Comparison of ENCODE assay signal across 1 cellular context in genomic region chr5:115545065-115545882, GRCh38.
TF ChIP-seq lines count a peak whose summit lies in the region.

No MANE protein-coding gene starts in this region.

TF ChIP-seq in K562, 482 proteins besides CTCF, POLR2A, EP300 and RAD21 (continued from another document and continues in another):
- TF ChIP-seq, protein P1, sequence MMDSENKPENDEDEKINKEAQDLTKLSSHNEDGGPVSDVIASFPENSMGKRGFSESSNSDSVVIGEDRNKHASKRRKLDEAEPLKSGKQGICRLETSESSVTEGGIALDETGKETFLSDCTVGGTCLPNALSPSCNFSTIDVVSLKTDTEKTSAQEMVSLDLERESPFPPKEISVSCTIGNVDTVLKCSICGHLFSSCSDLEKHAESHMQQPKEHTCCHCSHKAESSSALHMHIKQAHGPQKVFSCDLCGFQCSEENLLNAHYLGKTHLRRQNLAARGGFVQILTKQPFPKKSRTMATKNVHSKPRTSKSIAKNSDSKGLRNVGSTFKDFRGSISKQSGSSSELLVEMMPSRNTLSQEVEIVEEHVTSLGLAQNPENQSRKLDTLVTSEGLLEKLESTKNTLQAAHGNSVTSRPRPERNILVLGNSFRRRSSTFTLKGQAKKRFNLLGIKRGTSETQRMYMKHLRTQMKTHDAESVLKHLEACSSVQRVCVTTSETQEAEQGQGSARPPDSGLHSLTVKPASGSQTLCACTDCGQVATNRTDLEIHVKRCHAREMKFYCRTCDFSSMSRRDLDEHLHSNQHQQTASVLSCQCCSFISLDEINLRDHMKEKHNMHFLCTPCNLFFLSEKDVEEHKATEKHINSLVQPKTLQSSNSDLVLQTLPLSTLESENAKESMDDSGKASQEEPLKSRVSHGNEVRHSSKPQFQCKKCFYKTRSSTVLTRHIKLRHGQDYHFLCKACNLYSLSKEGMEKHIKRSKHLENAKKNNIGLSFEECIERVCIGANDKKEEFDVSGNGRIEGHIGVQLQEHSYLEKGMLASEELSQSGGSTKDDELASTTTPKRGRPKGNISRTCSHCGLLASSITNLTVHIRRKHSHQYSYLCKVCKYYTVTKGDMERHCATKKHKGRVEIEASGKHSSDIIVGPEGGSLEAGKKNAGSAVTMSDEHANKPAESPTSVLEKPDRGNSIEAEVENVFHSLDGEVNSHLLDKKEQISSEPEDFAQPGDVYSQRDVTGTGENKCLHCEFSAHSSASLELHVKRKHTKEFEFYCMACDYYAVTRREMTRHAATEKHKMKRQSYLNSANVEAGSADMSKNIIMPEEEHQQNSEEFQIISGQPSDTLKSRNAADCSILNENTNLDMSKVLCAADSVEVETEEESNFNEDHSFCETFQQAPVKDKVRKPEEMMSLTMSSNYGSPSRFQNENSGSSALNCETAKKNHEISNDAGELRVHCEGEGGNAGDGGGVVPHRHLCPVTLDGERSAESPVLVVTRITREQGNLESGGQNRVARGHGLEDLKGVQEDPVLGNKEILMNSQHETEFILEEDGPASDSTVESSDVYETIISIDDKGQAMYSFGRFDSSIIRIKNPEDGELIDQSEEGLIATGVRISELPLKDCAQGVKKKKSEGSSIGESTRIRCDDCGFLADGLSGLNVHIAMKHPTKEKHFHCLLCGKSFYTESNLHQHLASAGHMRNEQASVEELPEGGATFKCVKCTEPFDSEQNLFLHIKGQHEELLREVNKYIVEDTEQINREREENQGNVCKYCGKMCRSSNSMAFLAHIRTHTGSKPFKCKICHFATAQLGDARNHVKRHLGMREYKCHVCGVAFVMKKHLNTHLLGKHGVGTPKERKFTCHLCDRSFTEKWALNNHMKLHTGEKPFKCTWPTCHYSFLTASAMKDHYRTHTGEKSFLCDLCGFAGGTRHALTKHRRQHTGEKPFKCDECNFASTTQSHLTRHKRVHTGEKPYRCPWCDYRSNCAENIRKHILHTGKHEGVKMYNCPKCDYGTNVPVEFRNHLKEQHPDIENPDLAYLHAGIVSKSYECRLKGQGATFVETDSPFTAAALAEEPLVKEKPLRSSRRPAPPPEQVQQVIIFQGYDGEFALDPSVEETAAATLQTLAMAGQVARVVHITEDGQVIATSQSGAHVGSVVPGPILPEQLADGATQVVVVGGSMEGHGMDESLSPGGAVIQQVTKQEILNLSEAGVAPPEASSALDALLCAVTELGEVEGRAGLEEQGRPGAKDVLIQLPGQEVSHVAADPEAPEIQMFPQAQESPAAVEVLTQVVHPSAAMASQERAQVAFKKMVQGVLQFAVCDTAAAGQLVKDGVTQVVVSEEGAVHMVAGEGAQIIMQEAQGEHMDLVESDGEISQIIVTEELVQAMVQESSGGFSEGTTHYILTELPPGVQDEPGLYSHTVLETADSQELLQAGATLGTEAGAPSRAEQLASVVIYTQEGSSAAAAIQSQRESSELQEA (IDR thresholded peaks at IDR 0.05; ENCODE audit: low read depth) = no peak
- TF ChIP-seq TSHZ1 (CRISPR knock-in tag; IDR thresholded peaks at IDR 0.05) (no peak), MNT (conservative IDR thresholded peaks at IDR 0.05) (peak; percentile 61 to 70; a peak in 3 of 4 replicates), CREB5 (CRISPR knock-in tag; IDR thresholded peaks at IDR 0.05) (no peak), RFX1 (IDR thresholded peaks at IDR 0.05) (no peak), ZBTB33 (CRISPR knock-in tag; IDR thresholded peaks at IDR 0.05) (no peak), ZNF436 (CRISPR knock-in tag; IDR thresholded peaks at IDR 0.05) (no peak), TSC22D4 (tag; IDR thresholded peaks at IDR 0.05) (no peak), GTF2A2 (tag; IDR thresholded peaks at IDR 0.05) (no peak), ZNF76 (CRISPR knock-in tag; IDR thresholded peaks at IDR 0.05; ENCODE audit: borderline replicate concordance) (no peak), CBX3 (IDR thresholded peaks at IDR 0.05; ENCODE audit: borderline replicate concordance in 1 of 2, low read length in 2 of 2) (peak in 1 of 2 experiments; percentile 100; a peak in 2 of 3 replicates), ZNF318 (IDR thresholded peaks at IDR 0.05; ENCODE audit: borderline replicate concordance in 1 of 2, low read depth in 1 of 2) (0 out of 4 replicates have a peak, but pooled peaks of 1 of the 2 experiments have one; percentile 41), RB1 (IDR thresholded peaks at IDR 0.05; ENCODE audit: low read depth) (no peak), FIP1L1 (IDR thresholded peaks at IDR 0.05; ENCODE audit: low read depth, low read length, poor library complexity, severe bottlenecking) (no peak), MBD2 (IDR thresholded peaks at IDR 0.05; ENCODE audit: borderline replicate concordance, low read depth) (no peak), SP1 (CRISPR knock-in tag; IDR thresholded peaks at IDR 0.05) (no peak), ATF4 (CRISPR knock-in tag; IDR thresholded peaks at IDR 0.05) (no peak), NRF1 (conservative IDR thresholded peaks at IDR 0.05 in 1 of 2, IDR thresholded peaks at IDR 0.05 in 1 of 2) (no peak)
- TF ChIP-seq, protein P2, sequence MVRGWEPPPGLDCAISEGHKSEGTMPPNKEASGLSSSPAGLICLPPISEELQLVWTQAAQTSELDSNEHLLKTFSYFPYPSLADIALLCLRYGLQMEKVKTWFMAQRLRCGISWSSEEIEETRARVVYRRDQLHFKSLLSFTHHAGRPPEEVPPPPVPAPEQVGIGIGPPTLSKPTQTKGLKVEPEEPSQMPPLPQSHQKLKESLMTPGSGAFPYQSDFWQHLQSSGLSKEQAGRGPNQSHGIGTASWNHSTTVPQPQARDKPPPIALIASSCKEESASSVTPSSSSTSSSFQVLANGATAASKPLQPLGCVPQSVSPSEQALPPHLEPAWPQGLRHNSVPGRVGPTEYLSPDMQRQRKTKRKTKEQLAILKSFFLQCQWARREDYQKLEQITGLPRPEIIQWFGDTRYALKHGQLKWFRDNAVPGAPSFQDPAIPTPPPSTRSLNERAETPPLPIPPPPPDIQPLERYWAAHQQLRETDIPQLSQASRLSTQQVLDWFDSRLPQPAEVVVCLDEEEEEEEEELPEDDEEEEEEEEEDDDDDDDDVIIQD (CRISPR knock-in tag; IDR thresholded peaks at IDR 0.05) = no peak
